ENCODE assay signal across 9 cellular contexts in the genomic region with DNA sequence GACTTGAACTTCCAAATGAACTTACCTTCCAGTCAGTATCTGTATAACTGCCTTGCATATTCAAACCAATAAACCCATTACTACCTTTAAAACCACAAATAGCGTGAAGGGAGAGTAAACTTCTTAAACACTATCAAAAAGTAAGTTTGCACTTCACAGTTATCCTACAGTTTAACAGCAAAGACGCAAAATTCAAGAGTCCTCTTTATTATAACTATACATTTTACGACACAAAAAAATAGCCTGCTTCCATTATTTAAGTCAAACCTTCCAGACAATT. TPM values are rescaled to one million over a fixed set of nuclear protein-coding genes. Genes with fewer than 3 reads are reported as not detected.
A peak's percentile ranks its signal among the peaks of the same experiment; 100 is the strongest.
DNase-seq lines count a peak whose midpoint lies in the region; ATAC-seq and TF ChIP-seq lines count a peak whose summit lies in the region.
"Had no signal": no experiment of that assay in that cellular context is flagged by ENCODE, and none has a peak within 500 bp of the region (broad histone marks: within the 10 kb centered on the region; RNA-seq: fewer than 3 reads in every experiment).

No MANE protein-coding gene starts in this region.

- no peaks in the 10 kb centered on the region for H3K36me3 ChIP-seq in SU-DHL-6 (ENCODE audit: low read length)
- no peaks in the 10 kb centered on the region for H3K36me3 ChIP-seq in subcutaneous abdominal adipose tissue (ENCODE audit: control insufficient read depth in 5 of 5, insufficient read depth in 5 of 5, low read length in 5 of 5)

- H3K4me3 Mint-ChIP-seq in activated CD4-positive, alpha-beta T cell treated with anti-CD3 and anti-CD28 coated beads, Interleukin-2, amount 10 ng/mL, durations not matched to agents 24 days and 14 days: peak overlapping the region; percentile 92

- peaks cover 0 to 33% (median 27%) of the 10 kb centered on the region in 5 donors for H3K4me1 ChIP-seq in subcutaneous abdominal adipose tissue (ENCODE audit: control insufficient read depth in 5 of 5, insufficient read depth in 5 of 5, low read length in 5 of 5)

- H3K9me3 Mint-ChIP-seq in activated CD4-positive, alpha-beta T cell treated with anti-CD3 and anti-CD28 coated beads, Interleukin-2, amount 10 ng/mL, durations not matched to agents 24 days and 14 days: no peaks in the 10 kb centered on the region

- H3K27me3 ChIP-seq in SU-DHL-6 (ENCODE audit: low read length) (no peaks in the 10 kb centered on the region), subcutaneous abdominal adipose tissue (ENCODE audit: control insufficient read depth in 5 of 5, insufficient read depth in 4 of 5, low read length in 5 of 5) (no peaks in the 10 kb centered on the region)

- peak overlapping the region; percentile 95 for H3K27ac Mint-ChIP-seq in activated CD4-positive, alpha-beta T cell treated with anti-CD3 and anti-CD28 coated beads, Interleukin-2, amount 10 ng/mL, durations not matched to agents 24 days and 14 days

- 0 out of 2 replicates have a peak, but pooled peaks cover 12% of the 10 kb centered on the region for H3F3A ChIP-seq in SU-DHL-6 (ENCODE audit: insufficient read depth)

- peaks cover 38% of the 10 kb centered on the region for H3K4me1 Mint-ChIP-seq in activated CD4-positive, alpha-beta T cell treated with anti-CD3 and anti-CD28 coated beads, Interleukin-2, amount 10 ng/mL, durations not matched to agents 24 days and 14 days

- H3K4me3 ChIP-seq in SU-DHL-6 (ENCODE audit: insufficient read depth, low read length, poor library complexity, severe bottlenecking): peak overlapping the region; percentile 95
- H3K4me3 ChIP-seq in fibroblast of pulmonary artery (replicated peaks; ENCODE audit: low read depth, low read length): peak overlapping the region; percentile 93
- peak overlapping the region in 3 of 5 donors; percentile 3 to 31 (median 25) for H3K4me3 ChIP-seq in subcutaneous abdominal adipose tissue (ENCODE audit: low read depth in 1 of 5, low read length in 5 of 5)

- DNase-seq in activated CD4-positive, alpha-beta T cell treated with anti-CD3 and anti-CD28 coated beads, Interleukin-2, amount 10 ng/mL, durations not matched to agents 24 days and 14 days: no peak
- DNase-seq in activated CD4-positive, alpha-beta T cell treated with anti-CD3 and anti-CD28 coated beads for 1 hour: no peak
- no peak for DNase-seq in fibroblast of pulmonary artery (ENCODE audit: low read depth)
- no peak for DNase-seq in islet precursor cell
- DNase-seq in DMS153 treated with DMSO at 0.1 percent for 48 hours (lab: John Stamatoyannopoulos, UW; ENCODE audit: unreplicated experiment): no peak
- DNase-seq: activated effector memory CD4-positive, alpha-beta T cell treated with anti-CD3 and anti-CD28 coated beads, Interleukin-2, amount 50 U/mL, for 16 hours had no signal

- H3K9ac ChIP-seq in SU-DHL-6 (ENCODE audit: low read length) (peak overlapping the region; percentile 98), subcutaneous abdominal adipose tissue (ENCODE audit: low read length in 5 of 5) (no peak overlapping the region)

- H3K27me3 Mint-ChIP-seq in activated CD4-positive, alpha-beta T cell treated with anti-CD3 and anti-CD28 coated beads, Interleukin-2, amount 10 ng/mL, durations not matched to agents 24 days and 14 days: no peaks in the 10 kb centered on the region

- no peak overlapping the region for H2AFZ ChIP-seq in SU-DHL-6 (ENCODE audit: low read depth, low read length, severe bottlenecking)

- H3K36me3 Mint-ChIP-seq in activated CD4-positive, alpha-beta T cell treated with anti-CD3 and anti-CD28 coated beads, Interleukin-2, amount 10 ng/mL, durations not matched to agents 24 days and 14 days (ENCODE audit: low read depth): peaks cover 5% of the 10 kb centered on the region

- no peak for ATAC-seq in HG02759 (IDR thresholded peaks at IDR 0.05; ENCODE audit: unreplicated experiment)

- H3K9me3 ChIP-seq in SU-DHL-6 (ENCODE audit: insufficient read depth, low read length) (no peaks in the 10 kb centered on the region), subcutaneous abdominal adipose tissue (ENCODE audit: control insufficient read depth in 5 of 5, low read length in 5 of 5) (no peaks in the 10 kb centered on the region)

- peaks cover 62% of the 10 kb centered on the region for H3K79me2 ChIP-seq in SU-DHL-6 (ENCODE audit: insufficient read depth, low read length)

- TF ChIP-seq CTCF in SU-DHL-6 (IDR thresholded peaks at IDR 0.05; ENCODE audit: insufficient read depth, low read length, poor library complexity, severe bottlenecking) (no peak), fibroblast of pulmonary artery (IDR thresholded peaks at IDR 0.05; ENCODE audit: low read length, missing control alignments) (no peak)

- H3K27ac ChIP-seq in SU-DHL-6 (ENCODE audit: low read depth, low read length): peak overlapping the region; percentile 85; the same call in 1 of the 2 replicates
- no peak overlapping the region for H3K27ac ChIP-seq in subcutaneous abdominal adipose tissue (ENCODE audit: low read depth, low read length)

- intact Hi-C loops in activated CD4-positive, alpha-beta T cell treated with anti-CD3 and anti-CD28 coated beads, Interleukin-2, amount 10 ng/mL, durations not matched to agents 24 days and 14 days (cut with micrococcal nuclease): loop anchor here (5.0 kb wide), 3 partner anchors 421 to 891 kb away; a partner anchor contains a TSS

- no peaks in the 10 kb centered on the region for H3K9me2 ChIP-seq in SU-DHL-6 (replicated peaks; ENCODE audit: insufficient read depth, low read length)

- peak overlapping the region; percentile 97 for H3K4me2 ChIP-seq in SU-DHL-6 (ENCODE audit: low read depth, low read length, poor library complexity, severe bottlenecking)

- H4K20me1 ChIP-seq in SU-DHL-6 (ENCODE audit: low read depth, low read length): peaks cover 12% of the 10 kb centered on the region

RNA-seq across cellular contexts. Expression of a gene that starts 1.8 kb away (rescaled TPM):
- total RNA-seq in activated CD4-positive, alpha-beta T cell treated with anti-CD3 and anti-CD28 coated beads, Interleukin-2, amount 10 ng/mL, durations not matched to agents 24 days and 14 days: 94.7 and 104 TPM in 2 replicates

RNA-seq across cellular contexts. Expression of a gene that starts 48.3 kb away (rescaled TPM):
- 14.1 TPM in 2 replicates for total RNA-seq in activated CD4-positive, alpha-beta T cell treated with anti-CD3 and anti-CD28 coated beads, Interleukin-2, amount 10 ng/mL, durations not matched to agents 24 days and 14 days

Comparison
In these comparisons a context has a peak if more than half of its experiments do, and no peak if none do; other contexts are left out.
1. H3K4me3 ChIP-seq: peak in every context shown above with its lines; median percentile 95 in SU-DHL-6; 93 in fibroblast of pulmonary artery; 25 in subcutaneous abdominal adipose tissue.